In genomic region chr2:201040867-201041628, GRCh38 we compare ENCODE assay signal across 1 cellular context.
TF ChIP-seq lines count a peak whose summit lies in the region.

No MANE protein-coding gene starts in this region.

TF ChIP-seq in HepG2, 621 proteins besides CTCF, POLR2A, EP300 and RAD21 (continued from another document):
- no peak for TF ChIP-seq ZBTB26 (CRISPR knock-in tag; IDR thresholded peaks at IDR 0.05; ENCODE audit: borderline replicate concordance)
- no peak for TF ChIP-seq ZNF614 (CRISPR knock-in tag; IDR thresholded peaks at IDR 0.05; ENCODE audit: borderline replicate concordance)
- no peak for TF ChIP-seq LBX2 (CRISPR knock-in tag; IDR thresholded peaks at IDR 0.05; ENCODE audit: borderline replicate concordance)
- no peak for TF ChIP-seq ZNF232 (CRISPR knock-in tag; IDR thresholded peaks at IDR 0.05; ENCODE audit: borderline replicate concordance)
- TF ChIP-seq NCOA2 (CRISPR knock-in tag; IDR thresholded peaks at IDR 0.05): peak; percentile 80
- TF ChIP-seq CBFB (CRISPR knock-in tag; IDR thresholded peaks at IDR 0.05): no peak
- TF ChIP-seq ZNF609 (CRISPR knock-in tag; IDR thresholded peaks at IDR 0.05; ENCODE audit: borderline replicate concordance): peak; percentile 76; the same call in 1 of the 2 replicates
- TF ChIP-seq CEBPZ (IDR thresholded peaks at IDR 0.05; ENCODE audit: low read length): no peak
- no peak for TF ChIP-seq ZBTB2 (CRISPR knock-in tag; IDR thresholded peaks at IDR 0.05; ENCODE audit: low read depth)
- TF ChIP-seq SP140L (CRISPR knock-in tag; IDR thresholded peaks at IDR 0.05; ENCODE audit: borderline replicate concordance): no peak
- no peak for TF ChIP-seq GABPA (IDR thresholded peaks at IDR 0.05; ENCODE audit: low read depth, low read length)
- TF ChIP-seq GABPA (CRISPR knock-in tag; IDR thresholded peaks at IDR 0.05; ENCODE audit: low read depth): no peak
- no peak for TF ChIP-seq TAF1 (CRISPR knock-in tag; IDR thresholded peaks at IDR 0.05)
- 0 out of 2 replicates have a peak, but pooled peaks have one; percentile 62 for TF ChIP-seq FOXO4 (CRISPR knock-in tag; conservative IDR thresholded peaks at IDR 0.05)
- peak; percentile 67; the same call in 1 of the 2 replicates for TF ChIP-seq HOMEZ (CRISPR knock-in tag; IDR thresholded peaks at IDR 0.05; ENCODE audit: low read depth)
- peak; percentile 36; the same call in 1 of the 2 replicates for TF ChIP-seq FOXP4 (CRISPR knock-in tag; IDR thresholded peaks at IDR 0.05)
- no peak for TF ChIP-seq ZEB1 (IDR thresholded peaks at IDR 0.05; ENCODE audit: insufficient replicate concordance, low read depth)
- TF ChIP-seq ISL2 (CRISPR knock-in tag; IDR thresholded peaks at IDR 0.05): peak; percentile 79
- TF ChIP-seq RXRB (CRISPR knock-in tag; IDR thresholded peaks at IDR 0.05; ENCODE audit: borderline replicate concordance): peak; percentile 89
- no peak for TF ChIP-seq ZNF256 (CRISPR knock-in tag; conservative IDR thresholded peaks at IDR 0.05)
